In the genomic region with DNA sequence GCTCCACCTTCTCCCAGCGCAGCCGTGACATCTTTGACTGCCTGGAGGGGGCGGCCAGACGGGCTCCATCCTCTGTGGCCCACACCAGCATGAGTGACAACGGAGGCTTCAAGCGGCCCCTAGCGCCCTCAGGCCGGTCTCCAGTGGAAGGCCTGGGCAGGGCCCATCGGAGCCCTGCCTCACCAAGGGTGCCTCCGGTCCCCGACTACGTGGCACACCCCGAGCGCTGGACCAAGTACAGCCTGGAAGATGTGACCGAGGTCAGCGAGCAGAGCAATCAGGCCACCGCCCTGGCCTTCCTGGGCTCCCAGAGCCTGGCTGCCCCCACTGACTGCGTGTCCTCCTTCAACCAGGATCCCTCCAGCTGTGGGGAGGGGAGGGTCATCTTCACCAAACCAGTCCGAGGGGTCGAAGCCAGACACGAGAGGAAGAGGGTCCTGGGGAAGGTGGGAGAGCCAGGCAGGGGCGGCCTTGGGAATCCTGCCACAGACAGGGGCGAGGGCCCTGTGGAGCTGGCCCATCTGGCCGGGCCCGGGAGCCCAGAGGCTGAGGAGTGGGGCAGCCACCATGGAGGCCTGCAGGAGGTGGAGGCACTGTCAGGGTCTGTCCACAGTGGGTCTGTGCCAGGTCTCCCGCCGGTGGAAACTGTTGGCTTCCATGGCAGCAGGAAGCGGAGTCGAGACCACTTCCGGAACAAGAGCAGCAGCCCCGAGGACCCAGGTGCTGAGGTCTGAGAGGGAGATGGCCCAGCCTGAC, we compare ENCODE assay signal across 1 cellular context.
TF ChIP-seq lines count a peak whose summit lies in the region.

No MANE protein-coding gene starts in this region.

TF ChIP-seq in GM12878, 131 proteins besides CTCF, POLR2A, EP300 and RAD21:
- TF ChIP-seq FOXM1 (IDR thresholded peaks at IDR 0.05; ENCODE audit: low read depth, low read length) (no peak), JUNB (IDR thresholded peaks at IDR 0.05) (no peak), TARDBP (IDR thresholded peaks at IDR 0.05; ENCODE audit: borderline replicate concordance) (no peak), ATF7 (IDR thresholded peaks at IDR 0.05; ENCODE audit: low read depth) (no peak), KDM1A (IDR thresholded peaks at IDR 0.05; ENCODE audit: borderline replicate concordance) (no peak), RB1 (IDR thresholded peaks at IDR 0.05; ENCODE audit: borderline replicate concordance) (no peak), CHD1 (IDR thresholded peaks at IDR 0.05; ENCODE audit: low read depth, low read length) (no peak), CBFB (IDR thresholded peaks at IDR 0.05; ENCODE audit: low read depth) (no peak)
- TF ChIP-seq, protein P1, sequence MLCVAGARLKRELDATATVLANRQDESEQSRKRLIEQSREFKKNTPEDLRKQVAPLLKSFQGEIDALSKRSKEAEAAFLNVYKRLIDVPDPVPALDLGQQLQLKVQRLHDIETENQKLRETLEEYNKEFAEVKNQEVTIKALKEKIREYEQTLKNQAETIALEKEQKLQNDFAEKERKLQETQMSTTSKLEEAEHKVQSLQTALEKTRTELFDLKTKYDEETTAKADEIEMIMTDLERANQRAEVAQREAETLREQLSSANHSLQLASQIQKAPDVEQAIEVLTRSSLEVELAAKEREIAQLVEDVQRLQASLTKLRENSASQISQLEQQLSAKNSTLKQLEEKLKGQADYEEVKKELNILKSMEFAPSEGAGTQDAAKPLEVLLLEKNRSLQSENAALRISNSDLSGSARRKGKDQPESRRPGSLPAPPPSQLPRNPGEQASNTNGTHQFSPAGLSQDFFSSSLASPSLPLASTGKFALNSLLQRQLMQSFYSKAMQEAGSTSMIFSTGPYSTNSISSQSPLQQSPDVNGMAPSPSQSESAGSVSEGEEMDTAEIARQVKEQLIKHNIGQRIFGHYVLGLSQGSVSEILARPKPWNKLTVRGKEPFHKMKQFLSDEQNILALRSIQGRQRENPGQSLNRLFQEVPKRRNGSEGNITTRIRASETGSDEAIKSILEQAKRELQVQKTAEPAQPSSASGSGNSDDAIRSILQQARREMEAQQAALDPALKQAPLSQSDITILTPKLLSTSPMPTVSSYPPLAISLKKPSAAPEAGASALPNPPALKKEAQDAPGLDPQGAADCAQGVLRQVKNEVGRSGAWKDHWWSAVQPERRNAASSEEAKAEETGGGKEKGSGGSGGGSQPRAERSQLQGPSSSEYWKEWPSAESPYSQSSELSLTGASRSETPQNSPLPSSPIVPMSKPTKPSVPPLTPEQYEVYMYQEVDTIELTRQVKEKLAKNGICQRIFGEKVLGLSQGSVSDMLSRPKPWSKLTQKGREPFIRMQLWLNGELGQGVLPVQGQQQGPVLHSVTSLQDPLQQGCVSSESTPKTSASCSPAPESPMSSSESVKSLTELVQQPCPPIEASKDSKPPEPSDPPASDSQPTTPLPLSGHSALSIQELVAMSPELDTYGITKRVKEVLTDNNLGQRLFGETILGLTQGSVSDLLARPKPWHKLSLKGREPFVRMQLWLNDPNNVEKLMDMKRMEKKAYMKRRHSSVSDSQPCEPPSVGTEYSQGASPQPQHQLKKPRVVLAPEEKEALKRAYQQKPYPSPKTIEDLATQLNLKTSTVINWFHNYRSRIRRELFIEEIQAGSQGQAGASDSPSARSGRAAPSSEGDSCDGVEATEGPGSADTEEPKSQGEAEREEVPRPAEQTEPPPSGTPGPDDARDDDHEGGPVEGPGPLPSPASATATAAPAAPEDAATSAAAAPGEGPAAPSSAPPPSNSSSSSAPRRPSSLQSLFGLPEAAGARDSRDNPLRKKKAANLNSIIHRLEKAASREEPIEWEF (IDR thresholded peaks at IDR 0.05; ENCODE audit: insufficient replicate concordance, low read depth, low read length), result no peak
- TF ChIP-seq, protein P2, sequence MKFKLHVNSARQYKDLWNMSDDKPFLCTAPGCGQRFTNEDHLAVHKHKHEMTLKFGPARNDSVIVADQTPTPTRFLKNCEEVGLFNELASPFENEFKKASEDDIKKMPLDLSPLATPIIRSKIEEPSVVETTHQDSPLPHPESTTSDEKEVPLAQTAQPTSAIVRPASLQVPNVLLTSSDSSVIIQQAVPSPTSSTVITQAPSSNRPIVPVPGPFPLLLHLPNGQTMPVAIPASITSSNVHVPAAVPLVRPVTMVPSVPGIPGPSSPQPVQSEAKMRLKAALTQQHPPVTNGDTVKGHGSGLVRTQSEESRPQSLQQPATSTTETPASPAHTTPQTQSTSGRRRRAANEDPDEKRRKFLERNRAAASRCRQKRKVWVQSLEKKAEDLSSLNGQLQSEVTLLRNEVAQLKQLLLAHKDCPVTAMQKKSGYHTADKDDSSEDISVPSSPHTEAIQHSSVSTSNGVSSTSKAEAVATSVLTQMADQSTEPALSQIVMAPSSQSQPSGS (IDR thresholded peaks at IDR 0.05; ENCODE audit: low read length), result no peak
TF ChIP-seq in GM12878: peak in this region for 0.
